Comparison of ENCODE assay signal across 8 cellular contexts in genomic region chr11:64299847-64300648, GRCh38. TPM values are rescaled to one million over a fixed set of nuclear protein-coding genes. Genes with fewer than 3 reads are reported as not detected.
DNase-seq lines count a peak whose midpoint lies in the region; ATAC-seq and TF ChIP-seq lines count a peak whose summit lies in the region.

A gene with protein sequence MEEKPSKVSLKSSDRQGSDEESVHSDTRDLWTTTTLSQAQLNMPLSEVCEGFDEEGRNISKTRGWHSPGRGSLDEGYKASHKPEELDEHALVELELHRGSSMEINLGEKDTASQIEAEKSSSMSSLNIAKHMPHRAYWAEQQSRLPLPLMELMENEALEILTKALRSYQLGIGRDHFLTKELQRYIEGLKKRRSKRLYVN (plus strand): TSS chr11:64300358. CDS start chr11:64300411, 53 bp downstream.

- ATAC-seq in upper lobe of right lung, result no peak
- ATAC-seq in GM21360 (IDR thresholded peaks at IDR 0.05; ENCODE audit: unreplicated experiment), result no peak

- CTCF ChIA-PET in activated naive CD4-positive, alpha-beta T cell treated with anti-CD3 and anti-CD28 coated beads for 36 hours (lab: Charles Lee), result interaction anchor here (0.7 to 5.2 kb wide), 23 partner anchors 10 to 134 kb away, joined by 3 to 89 read pairs (median 5); partner anchors contain the start of genes BAD, CCDC88B, FERMT3 and GPR137

- H2BK12ac ChIP-seq in mesenchymal stem cell (ENCODE audit: low read length in 2 of 2), result peak within 1 kb of the TSS in 1 of 2 experiments; percentile 25

- peak within 1 kb of the TSS; percentile 34 for H4K91ac ChIP-seq in mesenchymal stem cell (ENCODE audit: low read length)

- H3K4me3 Mint-ChIP-seq in activated naive CD4-positive, alpha-beta T cell treated with anti-CD3 and anti-CD28 coated beads for 36 hours, result peak within 1 kb of the TSS; percentile 48

- peaks cover 3 to 40% of the 10 kb centered on the region in 2 donors for H3K27me3 ChIP-seq in breast epithelium
- peaks cover 54 to 56% of the 10 kb centered on the region in 2 experiments for H3K27me3 ChIP-seq in mesenchymal stem cell (ENCODE audit: control insufficient read depth in 1 of 2, insufficient read depth in 1 of 2, low read length in 2 of 2)
- peaks cover 49% of the 10 kb centered on the region for H3K27me3 ChIP-seq in upper lobe of right lung

- no peaks in the 10 kb centered on the region for H3K9me3 Mint-ChIP-seq in activated naive CD4-positive, alpha-beta T cell treated with anti-CD3 and anti-CD28 coated beads for 36 hours

- H2AK5ac ChIP-seq in mesenchymal stem cell (ENCODE audit: low read length, severe bottlenecking), result no peak within 1 kb of the TSS

- H3K27me3 Mint-ChIP-seq in activated naive CD4-positive, alpha-beta T cell treated with anti-CD3 and anti-CD28 coated beads for 36 hours (ENCODE audit: low read depth), result peaks cover 58% of the 10 kb centered on the region

- peak within 1 kb of the TSS in 1 of 2 experiments; percentile 63 for H3K18ac ChIP-seq in mesenchymal stem cell (ENCODE audit: low read depth in 1 of 2, low read length in 2 of 2)

- peak within 1 kb of the TSS; percentile 75 for H3K9ac ChIP-seq in mesenchymal stem cell (ENCODE audit: low read length)

- H3K36me3 Mint-ChIP-seq in activated naive CD4-positive, alpha-beta T cell treated with anti-CD3 and anti-CD28 coated beads for 36 hours (ENCODE audit: low read depth), result no peaks in the 10 kb centered on the region

- H2BK15ac ChIP-seq in mesenchymal stem cell (ENCODE audit: low read depth, poor library complexity, severe bottlenecking), result peak within 1 kb of the TSS; percentile 55

- H3K36me3 ChIP-seq in breast epithelium (no peaks in the 10 kb centered on the region), mesenchymal stem cell (ENCODE audit: control insufficient read depth in 1 of 2, insufficient read depth in 2 of 2, low read depth in 1 of 2, low read length in 2 of 2) (no peaks in the 10 kb centered on the region), upper lobe of right lung (no peaks in the 10 kb centered on the region)

- H3K27ac ChIP-seq in breast epithelium, result no peak within 1 kb of the TSS
- H3K27ac ChIP-seq in mesenchymal stem cell (ENCODE audit: low read length, poor library complexity, severe bottlenecking), result no peak within 1 kb of the TSS
- H3K27ac ChIP-seq in upper lobe of right lung, result peak within 1 kb of the TSS; percentile 48

- H3K4ac ChIP-seq in mesenchymal stem cell (ENCODE audit: low read depth in 1 of 2, low read length in 2 of 2), result peak within 1 kb of the TSS in 1 of 2 experiments; percentile 43

- peaks cover 13 to 15% of the 10 kb centered on the region in 2 donors for H3K4me1 ChIP-seq in breast epithelium
- H3K4me1 ChIP-seq in mesenchymal stem cell (ENCODE audit: control insufficient read depth, insufficient read depth, low read depth, low read length), result peaks cover 24% of the 10 kb centered on the region
- H3K4me1 ChIP-seq in upper lobe of right lung, result peaks cover 25% of the 10 kb centered on the region

- H2BK5ac ChIP-seq in mesenchymal stem cell (ENCODE audit: low read depth, low read length, poor library complexity, severe bottlenecking), result no peak within 1 kb of the TSS

- H2AFZ ChIP-seq in mesenchymal stem cell (ENCODE audit: low read depth, low read length), result peak within 1 kb of the TSS; percentile 62

- no peak for DNase-seq in activated naive CD4-positive, alpha-beta T cell treated with anti-CD3 and anti-CD28 coated beads for 36 hours
- DNase-seq in activated naive CD4-positive, alpha-beta T cell treated with anti-CD3 and anti-CD28 coated beads, Interleukin-2, amount 50 U/mL, for 16 hours, result no peak
- no peak for DNase-seq in breast epithelium (ENCODE audit: low spot score in 2 of 2)
- no peak for DNase-seq in mesenchymal stem cell
- no peak for DNase-seq in upper lobe of right lung
- DNase-seq in NCI-H2107 (lab: John Stamatoyannopoulos, UW), result no peak
- no peak for DNase-seq in activated gamma-delta T cell treated with Interleukin-2 at 50 U/mL for 16 hours

- peak within 1 kb of the TSS in 1 of 2 experiments; percentile 53 for H3K14ac ChIP-seq in mesenchymal stem cell (ENCODE audit: low read length in 2 of 2)

- H4K8ac ChIP-seq in mesenchymal stem cell (ENCODE audit: low read length), result peak within 1 kb of the TSS; percentile 12

- H3K79me1 ChIP-seq in mesenchymal stem cell (replicated peaks; ENCODE audit: low read length, poor library complexity, severe bottlenecking), result no peaks in the 10 kb centered on the region

- peak within 1 kb of the TSS; percentile 36 to 69 (median 47) for H3K4me3 ChIP-seq in breast epithelium
- peak within 1 kb of the TSS; percentile 39 to 67 for H3K4me3 ChIP-seq in mesenchymal stem cell (ENCODE audit: insufficient read depth in 1 of 2, low read depth in 1 of 2, low read length in 2 of 2)
- peak within 1 kb of the TSS; percentile 55 for H3K4me3 ChIP-seq in upper lobe of right lung

- intact Hi-C loops in activated naive CD4-positive, alpha-beta T cell treated with anti-CD3 and anti-CD28 coated beads for 36 hours (cut with micrococcal nuclease), result loop anchor here (1.0 to 2.0 kb wide), 2 partner anchors 96 to 299 kb away; no protein-coding TSS in a partner anchor
- intact Hi-C loops in breast epithelium (cut with DNase I; ENCODE audit: low total_unique reads) (no loop called here), upper lobe of right lung (cut with DNase I) (loop anchor here (5.0 kb wide), 1 partner anchor 98 kb away; no protein-coding TSS in a partner anchor)

- H3K23ac ChIP-seq in mesenchymal stem cell (ENCODE audit: low read length in 2 of 2), result peak within 1 kb of the TSS in 1 of 2 experiments; percentile 81

- no peak within 1 kb of the TSS for H3K27ac Mint-ChIP-seq in activated naive CD4-positive, alpha-beta T cell treated with anti-CD3 and anti-CD28 coated beads for 36 hours

- no peak within 1 kb of the TSS for H2BK120ac ChIP-seq in mesenchymal stem cell (ENCODE audit: low read depth, low read length)

- TF ChIP-seq CTCF in breast epithelium (IDR thresholded peaks at IDR 0.05) (no peak), upper lobe of right lung (IDR thresholded peaks at IDR 0.05) (no peak)

- peaks cover 25% of the 10 kb centered on the region for H3K4me1 Mint-ChIP-seq in activated naive CD4-positive, alpha-beta T cell treated with anti-CD3 and anti-CD28 coated beads for 36 hours (ENCODE audit: low read depth)

- H3K9me3 ChIP-seq in breast epithelium, result no peaks in the 10 kb centered on the region
- H3K9me3 ChIP-seq in mesenchymal stem cell (ENCODE audit: control insufficient read depth, low read length), result no peaks in the 10 kb centered on the region
- no peaks in the 10 kb centered on the region for H3K9me3 ChIP-seq in upper lobe of right lung

- H3K4me2 ChIP-seq in mesenchymal stem cell (ENCODE audit: low read length, poor library complexity, severe bottlenecking), result peak within 1 kb of the TSS; percentile 75

- 8% methylated on average over 47 of the region's 54 CpGs for WGBS in mesenchymal stem cell

- TF ChIP-seq POLR2A in breast epithelium (IDR thresholded peaks at IDR 0.05), result no peak

RNA-seq across cellular contexts. Expression of the gene that starts here (rescaled TPM):
- total RNA-seq in activated naive CD4-positive, alpha-beta T cell treated with anti-CD3 and anti-CD28 coated beads for 36 hours, result under 1 TPM in 1 of 2 experiments, not detected in 1; 0.67 TPM
- 1 to 10 TPM in 1 of 3 donors, not detected in 2; 1.8 TPM for total RNA-seq in breast epithelium
- 0.18 TPM for polyA plus RNA-seq in mesenchymal stem cell (2013, experiment 1 of 2)
- 0.12 TPM for polyA plus RNA-seq in mesenchymal stem cell (2013, experiment 2 of 2)
- not detected for total RNA-seq in upper lobe of right lung
